Comparison of ENCODE assay signal across 12 cellular contexts in the genomic region with DNA sequence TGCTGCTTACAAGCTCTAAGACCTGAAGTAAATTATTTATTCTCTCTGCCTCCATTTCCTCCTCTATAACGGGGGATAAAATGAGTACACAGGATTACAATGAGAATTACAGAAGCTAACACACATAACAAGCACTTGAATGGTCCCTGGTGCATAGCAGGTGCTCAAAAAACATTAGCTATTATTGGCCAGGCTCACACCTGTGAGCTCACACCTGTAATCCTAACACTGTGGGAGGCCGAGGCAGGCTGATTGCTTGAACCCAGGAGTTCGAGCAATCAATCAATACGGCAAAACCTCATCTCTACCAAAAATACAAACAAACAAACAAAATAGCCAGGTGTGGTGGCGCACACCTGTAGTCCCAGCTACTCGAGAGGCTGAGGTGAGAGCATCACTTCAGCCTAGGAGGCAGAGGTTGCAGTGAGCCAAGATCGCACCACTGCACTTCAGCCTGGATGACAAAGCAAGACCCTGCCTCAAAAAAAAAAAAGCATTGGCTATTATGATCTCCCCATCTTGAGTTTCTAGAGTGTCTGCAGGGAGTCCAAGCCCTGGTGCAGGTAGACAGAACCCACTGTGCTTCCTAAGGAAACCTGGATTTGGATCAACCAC.
A peak's percentile ranks its signal among the peaks of the same experiment; 100 is the strongest.
DNase-seq lines count a peak whose midpoint lies in the region; ATAC-seq and TF ChIP-seq lines count a peak whose summit lies in the region.
"Had no signal": no experiment of that assay in that cellular context is flagged by ENCODE, and none has a peak within 500 bp of the region (broad histone marks: within the 10 kb centered on the region; RNA-seq: fewer than 3 reads in every experiment).

No MANE protein-coding gene starts in this region.

- no peaks in the 10 kb centered on the region for H3K27me3 ChIP-seq in dorsolateral prefrontal cortex
- H3K27me3 ChIP-seq in upper lobe of right lung, result no peaks in the 10 kb centered on the region
- H3K27me3 ChIP-seq: body of pancreas, heart left ventricle, MG63 had no signal

- no peaks in the 10 kb centered on the region for H3K9me3 ChIP-seq in upper lobe of right lung
- H3K9me3 ChIP-seq: body of pancreas, MG63 had no signal

- H3K27ac Mint-ChIP-seq in stimulated activated naive CD8-positive, alpha-beta T cell treated with anti-CD3 and anti-CD28 coated beads, Interleukin-15, Interleukin-2, amounts not matched to agents 100 ng/mL and 50 ng/mL, for 24 hours, result peak overlapping the region; percentile 97

- intact Hi-C loops in dorsolateral prefrontal cortex (cut with DNase I) (no loop called here), upper lobe of right lung (cut with DNase I) (loop anchor here (10.0 kb wide), 1 partner anchor 65 kb away; the partner anchor contains the start of gene PREX1)

- H3K4me3 ChIP-seq in dorsolateral prefrontal cortex, result no peak overlapping the region
- H3K4me3 ChIP-seq in upper lobe of right lung, result no peak overlapping the region
- H3K4me3 ChIP-seq: body of pancreas, MG63 had no signal

- H3K4me1 Mint-ChIP-seq in stimulated activated naive CD8-positive, alpha-beta T cell treated with anti-CD3 and anti-CD28 coated beads, Interleukin-15, Interleukin-2, amounts not matched to agents 100 ng/mL and 50 ng/mL, for 24 hours (ENCODE audit: low read depth), result peaks cover 94% of the 10 kb centered on the region

- ATAC-seq in stimulated activated naive CD8-positive, alpha-beta T cell treated with anti-CD3 and anti-CD28 coated beads, Interleukin-15, Interleukin-2, amounts not matched to agents 100 U/mL and 50 U/mL, for 24 hours, result no peak
- ATAC-seq in upper lobe of right lung (no peak), GM18520 (IDR thresholded peaks at IDR 0.05; ENCODE audit: unreplicated experiment) (no peak)
- ATAC-seq: body of pancreas had no signal

- H3K27ac ChIP-seq in dorsolateral prefrontal cortex (peak overlapping the region in 33 of 59 donors; percentile 1 to 86 (median 57)), upper lobe of right lung (peak overlapping the region; percentile 77)

- peaks cover 18% of the 10 kb centered on the region for H3K9me3 Mint-ChIP-seq in stimulated activated naive CD8-positive, alpha-beta T cell treated with anti-CD3 and anti-CD28 coated beads, Interleukin-15, Interleukin-2, amounts not matched to agents 100 ng/mL and 50 ng/mL, for 24 hours

- peaks cover 38% of the 10 kb centered on the region for H3K4me1 ChIP-seq in upper lobe of right lung
- H3K4me1 ChIP-seq: body of pancreas, Caco-2 had no signal

- H3K36me3 ChIP-seq in upper lobe of right lung, result no peaks in the 10 kb centered on the region
- H3K36me3 ChIP-seq: MG63 had no signal

- DNase-seq in stimulated activated naive CD8-positive, alpha-beta T cell treated with anti-CD3 and anti-CD28 coated beads, Interleukin-15, Interleukin-2, amounts not matched to agents 100 U/mL and 50 U/mL, for 24 hours, result no peak
- DNase-seq in NCI-H345 (lab: John Stamatoyannopoulos, UW), result peak; percentile 97
- DNase-seq in dorsolateral prefrontal cortex, result no peak
- DNase-seq in upper lobe of right lung, result no peak
- DNase-seq in HuH-7.5 (ENCODE audit: low spot score), result no peak
- no peak for DNase-seq in T-helper 9 cell
- DNase-seq: Caco-2 had no signal

- H3K36me3 Mint-ChIP-seq in stimulated activated naive CD8-positive, alpha-beta T cell treated with anti-CD3 and anti-CD28 coated beads, Interleukin-15, Interleukin-2, amounts not matched to agents 100 ng/mL and 50 ng/mL, for 24 hours (ENCODE audit: low read depth), result peaks cover 59% of the 10 kb centered on the region

- peak overlapping the region; percentile 74 for H3K4me3 Mint-ChIP-seq in stimulated activated naive CD8-positive, alpha-beta T cell treated with anti-CD3 and anti-CD28 coated beads, Interleukin-15, Interleukin-2, amounts not matched to agents 100 ng/mL and 50 ng/mL, for 24 hours

- TF ChIP-seq CTCF in dorsolateral prefrontal cortex (IDR thresholded peaks at IDR 0.05 in 54 of 56, conservative IDR thresholded peaks at IDR 0.05 in 2 of 56; ENCODE audit: low read depth in 1 of 56, partially characterized antibody in 56 of 56) (no peak), upper lobe of right lung (IDR thresholded peaks at IDR 0.05) (no peak)

- no peaks in the 10 kb centered on the region for H3K27me3 Mint-ChIP-seq in stimulated activated naive CD8-positive, alpha-beta T cell treated with anti-CD3 and anti-CD28 coated beads, Interleukin-15, Interleukin-2, amounts not matched to agents 100 ng/mL and 50 ng/mL, for 24 hours
